ENCODE assay signal across 19 cellular contexts in the genomic region with DNA sequence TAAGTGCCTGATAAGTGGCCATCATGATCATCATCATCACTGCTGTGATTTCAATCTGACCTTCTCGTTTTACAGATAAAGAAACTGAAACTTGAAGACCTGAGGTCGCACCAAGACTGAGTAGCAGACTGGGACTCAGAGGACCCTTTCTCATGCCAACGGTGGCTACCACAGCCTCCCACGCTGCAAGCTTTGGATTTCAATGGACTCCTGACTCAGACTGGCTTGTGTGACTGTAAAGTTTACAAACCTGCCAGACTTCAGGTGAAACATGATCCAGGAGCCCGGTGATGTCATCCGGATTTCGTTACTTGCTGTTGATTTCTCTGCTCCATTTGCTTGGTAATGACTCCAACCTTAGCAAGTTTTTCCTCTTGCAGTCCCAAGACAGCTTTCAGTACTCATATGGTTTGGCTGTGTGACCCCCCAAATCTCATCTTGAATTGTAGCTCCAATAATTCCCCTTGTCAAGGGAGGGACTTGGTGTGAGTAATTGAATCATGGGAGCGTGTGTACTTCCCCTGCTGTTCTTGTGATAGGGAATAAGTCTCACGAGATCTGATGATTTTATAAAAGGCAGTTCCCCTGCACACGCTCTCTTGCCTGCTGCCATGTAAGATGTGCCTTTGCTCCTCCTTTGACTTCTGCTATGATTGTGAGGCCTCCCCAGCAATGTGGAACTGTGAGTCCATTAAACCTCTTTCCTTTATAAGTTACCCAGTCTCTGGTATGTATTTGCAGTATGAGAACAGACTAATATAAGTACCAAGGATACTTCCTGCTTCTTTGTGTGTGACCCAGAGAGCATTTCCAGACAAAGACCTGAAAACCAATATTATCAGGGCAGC. TPM values are rescaled to one million over a fixed set of nuclear protein-coding genes. Genes with fewer than 3 reads are reported as not detected.
DNase-seq lines count a peak whose midpoint lies in the region; TF ChIP-seq lines count a peak whose summit lies in the region.
"Had no signal": no experiment of that assay in that cellular context is flagged by ENCODE, and none has a peak within 500 bp of the region (broad histone marks: within the 10 kb centered on the region; RNA-seq: fewer than 3 reads in every experiment).

No MANE protein-coding gene starts in this region.

- no peak overlapping the region for H3K27ac Mint-ChIP-seq in Caco-2 (ENCODE audit: unreplicated experiment)
- H3K27ac Mint-ChIP-seq: activated CD8-positive, alpha-beta T cell treated with anti-CD3 and anti-CD28 coated beads, Interleukin-2, amount 10 ng/mL, durations not matched to agents 7 days and 5 days; activated T-helper 17 cell treated with anti-CD3 and anti-CD28 coated beads, Interleukin-2, amount 50 U/mL, for 72 hours; dendritic cell treated with granulocyte-macrophage colony-stimulating factor and Interleukin-4, amounts not matched to agents 40 ng/mL and 50 ng/mL, for 4 days; memory B cell had no signal

- H3K4me3 ChIP-seq in fibroblast of the aortic adventitia (ENCODE audit: low read depth, low read length) (no peak overlapping the region), Caco-2 (ENCODE audit: low read depth, low read length) (no peak overlapping the region)
- H3K4me3 ChIP-seq: SJSA1, spleen had no signal

- no peaks in the 10 kb centered on the region for H3K9me3 ChIP-seq in Caco-2
- H3K9me3 ChIP-seq: neutrophil, SJSA1, spleen had no signal

- no peaks in the 10 kb centered on the region for H3K36me3 Mint-ChIP-seq in Caco-2 (ENCODE audit: insufficient read depth, unreplicated experiment)
- H3K36me3 Mint-ChIP-seq: memory B cell had no signal

- CTCF ChIA-PET in Caco-2 (lab: Charles Lee): no interaction called here

- no peak overlapping the region for H3K4me3 Mint-ChIP-seq in Caco-2 (ENCODE audit: unreplicated experiment)
- H3K4me3 Mint-ChIP-seq: activated CD8-positive, alpha-beta T cell treated with anti-CD3 and anti-CD28 coated beads, Interleukin-2, amount 10 ng/mL, durations not matched to agents 7 days and 5 days; activated T-helper 17 cell treated with anti-CD3 and anti-CD28 coated beads, Interleukin-2, amount 50 U/mL, for 72 hours; dendritic cell treated with granulocyte-macrophage colony-stimulating factor and Interleukin-4, amounts not matched to agents 40 ng/mL and 50 ng/mL, for 4 days; memory B cell had no signal

- intact Hi-C loops in Caco-2 (cut with micrococcal nuclease; ENCODE audit: unreplicated experiment): no loop called here

- no peaks in the 10 kb centered on the region for H3K4me1 ChIP-seq in Caco-2
- H3K4me1 ChIP-seq: SJSA1, spleen had no signal

- no peak for TF ChIP-seq CTCF in fibroblast of the aortic adventitia (IDR thresholded peaks at IDR 0.05; ENCODE audit: insufficient read depth, low read length)
- TF ChIP-seq CTCF in Caco-2 (IDR thresholded peaks at IDR 0.05; ENCODE audit: insufficient read depth in 1 of 2, low read depth in 1 of 2, low read length in 1 of 2, severe bottlenecking in 1 of 2, unreplicated experiment in 1 of 2): no peak

- no peaks in the 10 kb centered on the region for H3K4me1 Mint-ChIP-seq in Caco-2 (ENCODE audit: low read depth, unreplicated experiment)
- H3K4me1 Mint-ChIP-seq: activated T-helper 17 cell treated with anti-CD3 and anti-CD28 coated beads, Interleukin-2, amount 50 U/mL, for 72 hours; memory B cell had no signal

- H3K9me3 Mint-ChIP-seq in Caco-2 (ENCODE audit: unreplicated experiment): peaks cover 10% of the 10 kb centered on the region
- H3K9me3 Mint-ChIP-seq: activated T-helper 17 cell treated with anti-CD3 and anti-CD28 coated beads, Interleukin-2, amount 50 U/mL, for 72 hours; dendritic cell treated with granulocyte-macrophage colony-stimulating factor and Interleukin-4, amounts not matched to agents 40 ng/mL and 50 ng/mL, for 4 days had no signal

- POLR2A ChIA-PET in Caco-2 (lab: Charles Lee): no interaction called here

- H3K36me3 ChIP-seq in Caco-2 (ENCODE audit: control insufficient read depth, insufficient read depth, low read length): no peaks in the 10 kb centered on the region
- H3K36me3 ChIP-seq: neutrophil, SJSA1, spleen had no signal

- no peaks in the 10 kb centered on the region for H3K27me3 ChIP-seq in Caco-2 (replicated peaks; ENCODE audit: control insufficient read depth, insufficient read depth, low read length)

- DNase-seq in NCI-H748 (lab: John Stamatoyannopoulos, UW; ENCODE audit: unreplicated experiment) (peak; percentile 5), NCI-H748 treated with DMSO at 0.1 percent for 48 hours (lab: John Stamatoyannopoulos, UW) (no peak), NCI-H510A treated with DMSO at 0.1 percent for 48 hours (lab: John Stamatoyannopoulos, UW) (peak; percentile 68), fibroblast of the aortic adventitia (ENCODE audit: low read depth) (peak; percentile 5), stromal cell of bone marrow (ENCODE audit: low read depth) (peak; percentile 20), NCI-H2081 (lab: John Stamatoyannopoulos, UW) (no peak), Caco-2 (no peak)
- no peak for DNase-seq in activated naive CD4-positive, alpha-beta T cell (lab: John Stamatoyannopoulos, UW)
- DNase-seq: activated CD8-positive, alpha-beta T cell treated with anti-CD3 and anti-CD28 coated beads, Interleukin-2, amount 10 ng/mL, durations not matched to agents 7 days and 5 days; aorta; Kasumi-1; NCI-H187 treated with DMSO at 0.1 percent for 48 hours; spleen had no signal

- no TSS peak for BruUV-seq in Caco-2 (replicated peaks; lab: Mats Ljungman, UMichigan)

- H3K27me3 Mint-ChIP-seq in Caco-2 (ENCODE audit: insufficient read depth, unreplicated experiment): peaks cover 15% of the 10 kb centered on the region
- H3K27me3 Mint-ChIP-seq: memory B cell had no signal

RNA-seq across cellular contexts. Expression of a gene that starts 26.7 kb away (rescaled TPM):
- not detected in 2 replicates for total RNA-seq in fibroblast of the aortic adventitia (ENCODE audit: low replicate concordance)
- not detected in 2 replicates for total RNA-seq in Caco-2 (2022)
- total RNA-seq: activated CD8-positive, alpha-beta T cell treated with anti-CD3 and anti-CD28 coated beads, Interleukin-2, amount 10 ng/mL, durations not matched to agents 7 days and 5 days; activated T-helper 17 cell treated with anti-CD3 and anti-CD28 coated beads, Interleukin-2, amount 50 U/mL, for 72 hours; fibroblast of lung; SJSA1 had no signal

Comparison
In these comparisons a context has a peak if more than half of its experiments do, and no peak if none do; other contexts are left out.
1. DNase-seq: peak in NCI-H748 (single experiment), NCI-H510A treated with DMSO at 0.1 percent for 48 hours (single experiment), fibroblast of the aortic adventitia (single experiment) and stromal cell of bone marrow (single experiment); none in NCI-H748 treated with DMSO at 0.1 percent for 48 hours (single experiment), activated naive CD4-positive, alpha-beta T cell (0 of 4), NCI-H2081 (0 of 2) and Caco-2 (0 of 2).